ENCODE assay signal across 9 cellular contexts in genomic region chr3:46935989-46936620, GRCh38. TPM values are rescaled to one million over a fixed set of nuclear protein-coding genes. Genes with fewer than 3 reads are reported as not detected.
DNase-seq lines count a peak whose midpoint lies in the region; ATAC-seq and TF ChIP-seq lines count a peak whose summit lies in the region.
"Had no signal": no experiment of that assay in that cellular context is flagged by ENCODE, and none has a peak within 500 bp of the region (broad histone marks: within the 10 kb centered on the region; RNA-seq: fewer than 3 reads in every experiment).

No MANE protein-coding gene starts in this region.

- intact Hi-C loops in left ventricle myocardium inferior (cut with micrococcal nuclease): no loop called here

- peak overlapping the region; percentile 58 for H3K4me3 Mint-ChIP-seq in HFFc6

- peak overlapping the region; percentile 90 for H3K27ac ChIP-seq in left ventricle myocardium inferior (replicated peaks)
- H3K27ac ChIP-seq in skin epidermis: peak overlapping the region in 18 of 21 experiments; percentile 7 to 89 (median 78)

- peaks cover 59% of the 10 kb centered on the region for H3K4me1 Mint-ChIP-seq in HFFc6 (ENCODE audit: low read depth)

- H3K27ac Mint-ChIP-seq in HFFc6: peak overlapping the region; percentile 90

- no peaks in the 10 kb centered on the region for H3K27me3 ChIP-seq in left ventricle myocardium inferior (ENCODE audit: low read depth)

- H3K4me3 ChIP-seq in left ventricle myocardium inferior: no peak overlapping the region
- H3K4me3 ChIP-seq in skin epidermis: no peak overlapping the region

- DNase-seq in HFFc6 (no peak), left ventricle myocardium inferior (no peak), GM19238 (ENCODE audit: insufficient read length, low spot score) (no peak), NCI-H1930 (lab: John Stamatoyannopoulos, UW) (no peak)
- DNase-seq: stimulated activated naive CD4-positive, alpha-beta T cell treated with Interleukin-2 at 50 U/mL for 16 hours had no signal

- H3K36me3 Mint-ChIP-seq in HFFc6 (ENCODE audit: low read depth): peaks cover 20% of the 10 kb centered on the region

- peak; percentile 1; the same call in 1 of the 3 replicates for ATAC-seq in SK-N-SH treated with all-trans-retinoic acid at 6 μM for 48 hours
- no peak for ATAC-seq in HG02885 (IDR thresholded peaks at IDR 0.05; ENCODE audit: poor library complexity, unreplicated experiment)
- no peak for ATAC-seq in HG02870 (IDR thresholded peaks at IDR 0.05; ENCODE audit: unreplicated experiment)

- no peaks in the 10 kb centered on the region for H3K9me3 Mint-ChIP-seq in HFFc6

- peaks cover 25% of the 10 kb centered on the region for H3K36me3 ChIP-seq in left ventricle myocardium inferior

- no peak for TF ChIP-seq CTCF in HFFc6 (IDR thresholded peaks at IDR 0.05)
- TF ChIP-seq CTCF in left ventricle myocardium inferior (IDR thresholded peaks at IDR 0.05; ENCODE audit: borderline replicate concordance): no peak

- H3K9me3 ChIP-seq in left ventricle myocardium inferior (replicated peaks): no peaks in the 10 kb centered on the region

- peaks cover 100% of the 10 kb centered on the region for H3K4me1 ChIP-seq in left ventricle myocardium inferior

- H3K27me3 Mint-ChIP-seq in HFFc6 (ENCODE audit: insufficient read depth): peaks cover 3% of the 10 kb centered on the region; the same call in 1 of the 2 replicates

TF ChIP-seq in SK-N-SH treated with all-trans-retinoic acid at 6 μM for 48 hours, 23 proteins besides CTCF, POLR2A, EP300 and RAD21:
- TF ChIP-seq ISL1 (CRISPR knock-in tag; IDR thresholded peaks at IDR 0.05) (no peak), CSRNP3 (CRISPR knock-in tag; IDR thresholded peaks at IDR 0.05) (no peak), ESRRG (CRISPR knock-in tag; IDR thresholded peaks at IDR 0.05) (no peak), TSHZ2 (CRISPR knock-in tag; IDR thresholded peaks at IDR 0.05) (no peak), ZFP3 (CRISPR knock-in tag; IDR thresholded peaks at IDR 0.05) (no peak), PPARA (CRISPR knock-in tag; IDR thresholded peaks at IDR 0.05; ENCODE audit: borderline replicate concordance) (no peak), ZNF8 (CRISPR knock-in tag; IDR thresholded peaks at IDR 0.05) (no peak), PATZ1 (CRISPR knock-in tag; IDR thresholded peaks at IDR 0.05; ENCODE audit: borderline replicate concordance) (no peak), OSR1 (CRISPR knock-in tag; IDR thresholded peaks at IDR 0.05) (no peak), TOX (CRISPR knock-in tag; IDR thresholded peaks at IDR 0.05; ENCODE audit: borderline replicate concordance) (no peak), ZC3H10 (CRISPR knock-in tag; IDR thresholded peaks at IDR 0.05) (no peak), BACH2 (CRISPR knock-in tag; IDR thresholded peaks at IDR 0.05; ENCODE audit: borderline replicate concordance) (no peak), RARB (CRISPR knock-in tag; IDR thresholded peaks at IDR 0.05) (no peak), ZNF565 (CRISPR knock-in tag; conservative IDR thresholded peaks at IDR 0.05; ENCODE audit: low read depth) (no peak), TCF4 (CRISPR knock-in tag; IDR thresholded peaks at IDR 0.05; ENCODE audit: borderline replicate concordance) (no peak), CREB5 (CRISPR knock-in tag; IDR thresholded peaks at IDR 0.05; ENCODE audit: low read depth) (no peak)

RNA-seq across cellular contexts. Expression of gene CCDC12, which starts 40.4 kb away (rescaled TPM):
- total RNA-seq in HFFc6 (2021; fragmentation: NEBNext Ultra II Directional; extraction: Animal tissue kit (Norgen Biotek cat#: 25700)): 10 to 100 TPM; 21.3 to 27.9 (median 27.2) TPM
- 31.0 TPM for total RNA-seq in left ventricle myocardium inferior

RNA-seq across cellular contexts. Expression of gene NBEAL2, which starts 43.4 kb away (rescaled TPM):
- total RNA-seq in HFFc6 (2021; fragmentation: NEBNext Ultra II Directional; extraction: Animal tissue kit (Norgen Biotek cat#: 25700)): 1 to 10 TPM; 5.3 to 7.6 (median 5.8) TPM
- total RNA-seq in left ventricle myocardium inferior: 12.6 TPM

RNA-seq across cellular contexts. Expression of gene PTH1R, which starts 58.6 kb away (rescaled TPM):
- total RNA-seq in HFFc6 (2021; fragmentation: NEBNext Ultra II Directional; extraction: Animal tissue kit (Norgen Biotek cat#: 25700)): 1 to 10 TPM in 2 of 6 experiments, under 1 TPM in 3, not detected in 1; 0.09 to 1.4 (median 0.85) TPM
- total RNA-seq in left ventricle myocardium inferior: 6.4 TPM
